ENCODE assay signal across 14 cellular contexts in genomic region chr5:156585999-156586398, GRCh38.
DNase-seq lines count a peak whose midpoint lies in the region; ATAC-seq, FAIRE-seq and TF ChIP-seq lines count a peak whose summit lies in the region.
"Had no signal": no experiment of that assay in that cellular context is flagged by ENCODE, and none has a peak within 500 bp of the region (broad histone marks: within the 10 kb centered on the region; RNA-seq: fewer than 3 reads in every experiment).

No MANE protein-coding gene starts in this region.

- H3K4me3 ChIP-seq in left ventricle myocardium inferior: no peak overlapping the region
- H3K4me3 ChIP-seq in K562: no peak overlapping the region
- H3K4me3 ChIP-seq in HepG2 (replicated peaks in 1 of 3; ENCODE audit: insufficient read depth in 1 of 3, low read depth in 2 of 3, low read length in 3 of 3): no peak overlapping the region
- H3K4me3 ChIP-seq in tibial artery: no peak overlapping the region
- H3K4me3 ChIP-seq in GM23248: no peak overlapping the region
- H3K4me3 ChIP-seq: GM23338 had no signal

- FAIRE-seq in K562 (lab: Jason Lieb, UNC) (no peak), HepG2 (lab: Jason Lieb, UNC) (no peak)

- TF ChIP-seq RAD21 in K562 (CRISPR knock-in tag; conservative IDR thresholded peaks at IDR 0.05 in 1 of 2, IDR thresholded peaks at IDR 0.05 in 1 of 2) (no peak), HepG2 (CRISPR knock-in tag; IDR thresholded peaks at IDR 0.05) (no peak)

- H3K9ac ChIP-seq in K562 (ENCODE audit: insufficient read depth in 1 of 2, low read depth in 2 of 2, low read length in 2 of 2) (no peak overlapping the region), HepG2 (ENCODE audit: insufficient read depth, low read depth, low read length) (no peak overlapping the region), GM23248 (no peak overlapping the region)

- TF ChIP-seq POLR2A in K562 (conservative IDR thresholded peaks at IDR 0.05): no peak
- TF ChIP-seq POLR2A in HepG2 (IDR thresholded peaks at IDR 0.05; ENCODE audit: insufficient read depth in 1 of 2, low read depth in 2 of 2, low read length in 2 of 2): no peak

- intact Hi-C loops in left ventricle myocardium inferior (cut with micrococcal nuclease) (no loop called here), Right ventricle myocardium inferior (cut with DNase I) (loop anchor here (2.0 to 10.0 kb wide), 3 partner anchors 257 to 851 kb away; no protein-coding TSS in a partner anchor), K562 (cut with micrococcal nuclease) (no loop called here), HepG2 (cut with micrococcal nuclease; ENCODE audit: unreplicated experiment) (no loop called here), tibial artery (cut with DNase I; ENCODE audit: low total_unique reads) (no loop called here)

- H3K4me1 ChIP-seq in left ventricle myocardium inferior (peaks cover 74% of the 10 kb centered on the region), K562 (replicated peaks in 1 of 2; ENCODE audit: control insufficient read depth in 2 of 2, insufficient read depth in 2 of 2, low read length in 2 of 2) (no peaks in the 10 kb centered on the region), HepG2 (ENCODE audit: insufficient read depth, low read length) (no peaks in the 10 kb centered on the region), tibial artery (peaks cover 3 to 62% (median 32%) of the 10 kb centered on the region in 4 donors), GM23248 (ENCODE audit: insufficient read depth) (0 out of 2 replicates have a peak, but pooled peaks cover 11% of the 10 kb centered on the region)

- H3K9me1 ChIP-seq in K562 (ENCODE audit: control insufficient read depth, insufficient read depth, low read length): no peaks in the 10 kb centered on the region

- no peaks in the 10 kb centered on the region for H3F3A ChIP-seq in GM23248 (ENCODE audit: insufficient read depth)

- H3K9me2 ChIP-seq in GM23248 (ENCODE audit: insufficient read depth): no peaks in the 10 kb centered on the region

- no peak for TF ChIP-seq CTCF in left ventricle myocardium inferior (IDR thresholded peaks at IDR 0.05; ENCODE audit: borderline replicate concordance)
- TF ChIP-seq CTCF in K562 (IDR thresholded peaks at IDR 0.05 in 2 of 3, conservative IDR thresholded peaks at IDR 0.05 in 1 of 3; ENCODE audit: insufficient read depth in 2 of 3, low read depth in 1 of 3, low read length in 3 of 3): no peak
- no peak for TF ChIP-seq CTCF in HepG2 (CRISPR knock-in tag; IDR thresholded peaks at IDR 0.05)
- TF ChIP-seq CTCF in tibial artery (IDR thresholded peaks at IDR 0.05): no peak
- TF ChIP-seq CTCF in RWPE1 (conservative IDR thresholded peaks at IDR 0.05; ENCODE audit: low read depth): no peak

- BruUV-seq in K562 (replicated peaks; lab: Mats Ljungman, UMichigan) (no TSS peak), HepG2 (replicated peaks; lab: Mats Ljungman, UMichigan) (no TSS peak)

- TF ChIP-seq EP300 in K562 (IDR thresholded peaks at IDR 0.05; ENCODE audit: low read length): no peak
- no peak for TF ChIP-seq EP300 in HepG2 (IDR thresholded peaks at IDR 0.05; ENCODE audit: low read depth in 2 of 2, low read length in 2 of 2)
- TF ChIP-seq EP300 in HepG2 (CRISPR knock-in tag; IDR thresholded peaks at IDR 0.05; ENCODE audit: borderline replicate concordance): no peak

- H3K4me2 ChIP-seq in K562 (ENCODE audit: insufficient read depth, low read length): no peak overlapping the region
- no peak overlapping the region for H3K4me2 ChIP-seq in HepG2 (ENCODE audit: low read depth, low read length)
- no peak overlapping the region for H3K4me2 ChIP-seq in GM23248 (ENCODE audit: unreplicated experiment)
- H3K4me2 ChIP-seq: GM23338 had no signal

- CTCF ChIA-PET in K562 (lab: Yijun Ruan, JAX; ENCODE audit: low intra/inter-chr PET ratio): no interaction called here
- CTCF ChIA-PET in HepG2 (lab: Yijun Ruan, JAX; ENCODE audit: low intra/inter-chr PET ratio, low total read pairs): no interaction called here
- CTCF ChIA-PET in RWPE1 (lab: Yijun Ruan, JAX): no interaction called here

- no peaks in the 10 kb centered on the region for H4K20me1 ChIP-seq in K562 (replicated peaks; ENCODE audit: control insufficient read depth, insufficient read depth, low read length)
- no peaks in the 10 kb centered on the region for H4K20me1 ChIP-seq in HepG2 (ENCODE audit: insufficient read depth, low read length)
- no peaks in the 10 kb centered on the region for H4K20me1 ChIP-seq in GM23248 (ENCODE audit: insufficient read depth)

- WGBS in K562 (ENCODE audit: insufficient coverage, low coverage, missing lambda C conversion rate): 5% methylated on average over 4 of the region's 4 CpGs
- WGBS in HepG2 (ENCODE audit: low lambda C conversion rate): 29% methylated on average over 4 of the region's 4 CpGs
- WGBS in GM23248 (ENCODE audit: low coverage in 1 of 2, low lambda C conversion rate in 2 of 2, missing lambda C conversion rate in 2 of 2), 2 experiments: 80 to 90% methylated on average over 4 of the region's 4 CpGs

- no peak for DNase-seq in left ventricle myocardium inferior
- DNase-seq in Right ventricle myocardium inferior (ENCODE audit: missing footprints): no peak
- DNase-seq in K562 (ENCODE audit: extremely low read depth in 1 of 4, low spot score in 3 of 4): no peak
- no peak for DNase-seq in HepG2 (ENCODE audit: low spot score)
- no peak for DNase-seq in tibial artery
- DNase-seq in nucleus accumbens (lab: John Stamatoyannopoulos, UW): no peak
- DNase-seq in RWPE1 (ENCODE audit: low spot score): no peak
- DNase-seq in GM23248: no peak
- DNase-seq: C1 segment of cervical spinal cord; Calu3; CD4-positive, alpha-beta T cell; DMS 273 treated with DMSO at 0.1 percent for 48 hours; H9 had no signal

- POLR2A ChIA-PET in K562 (lab: Yijun Ruan, JAX): no interaction called here
- POLR2A ChIA-PET in HepG2 (lab: Yijun Ruan, JAX): no interaction called here
- POLR2A ChIA-PET in RWPE1 (lab: Yijun Ruan, JAX; ENCODE audit: low non-redundant PET): no interaction called here

- no peak for ATAC-seq in Right ventricle myocardium inferior
- no peak for ATAC-seq in K562
- no peak for ATAC-seq in HepG2
- ATAC-seq: GM23338 had no signal

- no peaks in the 10 kb centered on the region for H3K79me2 ChIP-seq in K562 (ENCODE audit: control insufficient read depth, insufficient read depth, low read length)
- H3K79me2 ChIP-seq in HepG2 (ENCODE audit: insufficient read depth, low read length): no peaks in the 10 kb centered on the region
- H3K79me2 ChIP-seq in GM23248 (ENCODE audit: insufficient read depth): no peaks in the 10 kb centered on the region

- H3K36me3 ChIP-seq in left ventricle myocardium inferior (no peaks in the 10 kb centered on the region), K562 (ENCODE audit: control insufficient read depth, insufficient read depth, low read length) (no peaks in the 10 kb centered on the region), HepG2 (replicated peaks in 1 of 2; ENCODE audit: control insufficient read depth in 1 of 2, insufficient read depth in 2 of 2, low read length in 2 of 2) (no peaks in the 10 kb centered on the region), tibial artery (no peaks in the 10 kb centered on the region), GM23248 (ENCODE audit: low read depth) (no peaks in the 10 kb centered on the region)

- in situ Hi-C loops in K562 (cut with MboI) (no loop called here), HepG2 (cut with HindIII; ENCODE audit: extremely low pct_ligation_motif_present, low pct_unique_long_range_greater_than_20kb) (no loop called here), GM23248 (cut with MboI) (no loop called here)

- no peak overlapping the region for H2AFZ ChIP-seq in K562 (ENCODE audit: low read depth, low read length)
- H2AFZ ChIP-seq in HepG2 (ENCODE audit: low read length): no peak overlapping the region
- H2AFZ ChIP-seq in GM23248: no peak overlapping the region
- H2AFZ ChIP-seq: GM23338 had no signal

- H3K27me3 ChIP-seq in left ventricle myocardium inferior (ENCODE audit: low read depth) (no peaks in the 10 kb centered on the region), K562 (ENCODE audit: control insufficient read depth in 2 of 2, insufficient read depth in 2 of 2, low read length in 2 of 2) (no peaks in the 10 kb centered on the region), HepG2 (ENCODE audit: control insufficient read depth in 1 of 2, insufficient read depth in 2 of 2, low read length in 2 of 2) (no peaks in the 10 kb centered on the region), tibial artery (no peaks in the 10 kb centered on the region), GM23248 (replicated peaks; ENCODE audit: insufficient read depth) (no peaks in the 10 kb centered on the region)

- H3K9me3 ChIP-seq in left ventricle myocardium inferior (replicated peaks): no peaks in the 10 kb centered on the region
- H3K9me3 ChIP-seq in K562 (replicated peaks; ENCODE audit: control insufficient read depth, insufficient read depth, low read depth, low read length): no peaks in the 10 kb centered on the region; the same call in 1 of the 2 replicates
- H3K9me3 ChIP-seq in HepG2 (ENCODE audit: low read length): no peaks in the 10 kb centered on the region
- no peaks in the 10 kb centered on the region for H3K9me3 ChIP-seq in tibial artery
- H3K9me3 ChIP-seq in GM23248 (ENCODE audit: low read depth): no peaks in the 10 kb centered on the region

- H3K27ac ChIP-seq in left ventricle myocardium inferior (replicated peaks): peak overlapping the region; percentile 85
- H3K27ac ChIP-seq in K562 (ENCODE audit: extremely low read depth, low read depth, low read length): no peak overlapping the region
- H3K27ac ChIP-seq in HepG2 (ENCODE audit: extremely low read length, insufficient read depth, low read length): no peak overlapping the region
- peak overlapping the region; percentile 54 to 68 for H3K27ac ChIP-seq in tibial artery
- H3K27ac ChIP-seq in RWPE1: no peak overlapping the region
- H3K27ac ChIP-seq in GM23248: no peak overlapping the region

TF ChIP-seq in K562, 482 proteins besides CTCF, POLR2A, EP300 and RAD21:
- TF ChIP-seq MCM5 (IDR thresholded peaks at IDR 0.05; ENCODE audit: low read depth) (no peak), ZNF316 (IDR thresholded peaks at IDR 0.05) (0 out of 2 replicates have a peak, but pooled peaks have one; percentile 18)
TF ChIP-seq in K562: peak in this region for 1.

TF ChIP-seq in HepG2, 621 proteins besides CTCF, POLR2A, EP300 and RAD21 (continues in another document):
- no peak for TF ChIP-seq RARA (CRISPR knock-in tag; IDR thresholded peaks at IDR 0.05)
- TF ChIP-seq MAFK (conservative IDR thresholded peaks at IDR 0.05 in 1 of 2, IDR thresholded peaks at IDR 0.05 in 1 of 2; ENCODE audit: low read length in 2 of 2): peak; percentile 78 to 87
- peak; percentile 74 for TF ChIP-seq MAFF (IDR thresholded peaks at IDR 0.05; ENCODE audit: low read depth, low read length)

Comparison
In these comparisons a context has a peak if more than half of its experiments do, and no peak if none do; other contexts are left out.
1. H3K27ac ChIP-seq: peak in left ventricle myocardium inferior (single experiment) and tibial artery (2 of 2); none in K562 (single experiment), HepG2 (single experiment), RWPE1 (single experiment) and GM23248 (single experiment).